14 cellular contexts compared by ENCODE assay signal in the genomic region with DNA sequence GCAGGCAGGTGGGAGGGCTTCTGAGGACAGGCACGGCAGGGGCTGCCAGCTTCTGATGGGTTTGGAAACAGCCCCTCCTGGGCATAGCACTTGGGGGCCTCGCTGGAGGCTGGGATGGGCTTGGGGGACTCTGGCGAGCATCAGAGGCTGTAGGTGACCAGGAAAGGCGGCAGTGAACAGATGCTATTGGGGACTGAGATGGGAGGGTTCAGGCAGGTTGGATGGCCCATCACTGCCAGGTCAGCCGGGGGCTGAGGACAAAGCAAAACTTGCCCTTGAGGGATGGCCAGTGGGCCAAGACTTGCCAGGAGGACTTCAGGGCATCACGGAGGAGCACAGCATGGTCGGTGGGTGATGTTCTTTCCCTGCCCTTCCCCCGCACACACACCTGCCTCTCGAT.
"Had no signal": no experiment of that assay in that cellular context is flagged by ENCODE, and none has a peak within 500 bp of the region (broad histone marks: within the 10 kb centered on the region; RNA-seq: fewer than 3 reads in every experiment).

No MANE protein-coding gene starts in this region.

- H3K27ac Mint-ChIP-seq: activated naive CD4-positive, alpha-beta T cell treated with anti-CD3 and anti-CD28 coated beads, Interleukin-2, amount 50 U/mL, for 72 hours; memory B cell had no signal

- H3K4me2 ChIP-seq: hepatocyte had no signal

- H3K9me3 ChIP-seq: gastroesophageal sphincter, pancreas, stomach, tibial nerve had no signal

- H2AFZ ChIP-seq: hepatocyte had no signal

- ATAC-seq: activated naive CD4-positive, alpha-beta T cell treated with anti-CD3 and anti-CD28 coated beads, Interleukin-2, amount 50 U/mL, for 72 hours; pancreas had no signal

- H3K79me2 ChIP-seq: hepatocyte had no signal

- H3K4me1 ChIP-seq: pancreas, stomach had no signal

- DNase-seq: activated CD4-positive, alpha-beta T cell treated with anti-CD3 and anti-CD28 coated beads, Interleukin-2, amount 50 U/mL, for 4 hours; activated T-cell treated with anti-CD3 and anti-CD28 coated beads, Interleukin-2, amount 50 U/mL, for 1 hour; amniotic stem cell; effector CD4-positive, alpha-beta T cell; kidney glomerular epithelial cell; pancreas; stomach; T-helper 2 cell had no signal

- H3K9me3 Mint-ChIP-seq: activated naive CD4-positive, alpha-beta T cell treated with anti-CD3 and anti-CD28 coated beads, Interleukin-2, amount 50 U/mL, for 72 hours; memory B cell; neural crest cell had no signal

- H3K36me3 ChIP-seq: gastroesophageal sphincter, pancreas, stomach, tibial nerve had no signal

- H3K4me3 Mint-ChIP-seq: memory B cell, neural crest cell had no signal

- H3K27me3 ChIP-seq: hepatocyte, pancreas had no signal

- H3K4me3 ChIP-seq: gastroesophageal sphincter, hepatocyte, pancreas, stomach, tibial nerve had no signal

- H3K36me3 Mint-ChIP-seq: activated naive CD4-positive, alpha-beta T cell treated with anti-CD3 and anti-CD28 coated beads, Interleukin-2, amount 50 U/mL, for 72 hours; memory B cell had no signal

- H3K4me1 Mint-ChIP-seq: memory B cell had no signal

- H3K27ac ChIP-seq: hepatocyte, pancreas, stomach had no signal
